In genomic region chrX:16114640-16115039, GRCh38 we compare ENCODE assay signal across 15 cellular contexts. TPM values are rescaled to one million over a fixed set of nuclear protein-coding genes. Genes with fewer than 3 reads are reported as not detected.
DNase-seq lines count a peak whose midpoint lies in the region; ATAC-seq and TF ChIP-seq lines count a peak whose summit lies in the region.
"Had no signal": no experiment of that assay in that cellular context is flagged by ENCODE, and none has a peak within 500 bp of the region (broad histone marks: within the 10 kb centered on the region; RNA-seq: fewer than 3 reads in every experiment).

No MANE protein-coding gene starts in this region.

- 70 to 80% (median 72%) methylated on average over 4 of the region's 4 CpGs for WGBS in adrenal gland, 4 donors

- peak overlapping the region; percentile 14; the same call in 1 of the 2 replicates for H3K4me2 ChIP-seq in OCI-LY3 (ENCODE audit: low read length)
- H3K4me2 ChIP-seq: A549 had no signal

- no peak overlapping the region for H2AFZ ChIP-seq in OCI-LY3 (ENCODE audit: low read depth, low read length)

- ATAC-seq in HG02571 (IDR thresholded peaks at IDR 0.05; ENCODE audit: unreplicated experiment): no peak
- ATAC-seq: A549; foreskin keratinocyte; natural killer cell treated with Interleukin-12 subunit alpha and Interleukin-12 subunit beta and Interleukin-15 and Interleukin-18, amount 100 ng/mL, for 72 hours had no signal

- no peaks in the 10 kb centered on the region for H3K9me3 ChIP-seq in left ventricle myocardium inferior (replicated peaks)
- peaks cover 11% of the 10 kb centered on the region for H3K9me3 ChIP-seq in OCI-LY3 (ENCODE audit: insufficient read depth, low read length)
- H3K9me3 ChIP-seq in adrenal gland (replicated peaks in 1 of 3): no peaks in the 10 kb centered on the region
- H3K9me3 ChIP-seq: A549, transverse colon had no signal

- H3K4me1 ChIP-seq in left ventricle myocardium inferior (no peaks in the 10 kb centered on the region), OCI-LY3 (ENCODE audit: low read length) (peaks cover 24% of the 10 kb centered on the region), adrenal gland (replicated peaks in 1 of 2) (no peaks in the 10 kb centered on the region)
- H3K4me1 ChIP-seq: A549, foreskin keratinocyte, transverse colon had no signal

- no peaks in the 10 kb centered on the region for H4K20me1 ChIP-seq in OCI-LY3 (ENCODE audit: insufficient read depth, low read length)

- H3K79me2 ChIP-seq in OCI-LY3 (ENCODE audit: low read length): no peaks in the 10 kb centered on the region

- H3K27ac ChIP-seq in left ventricle myocardium inferior (replicated peaks) (peak overlapping the region; percentile 8), OCI-LY3 (ENCODE audit: low read length) (no peak overlapping the region), adrenal gland (no peak overlapping the region)
- H3K27ac ChIP-seq: A549, foreskin keratinocyte, transverse colon had no signal

- no peaks in the 10 kb centered on the region for H3K36me3 ChIP-seq in left ventricle myocardium inferior
- H3K36me3 ChIP-seq in OCI-LY3 (replicated peaks; ENCODE audit: low read depth, low read length): peaks cover 9% of the 10 kb centered on the region
- no peaks in the 10 kb centered on the region for H3K36me3 ChIP-seq in adrenal gland (replicated peaks in 1 of 2)
- H3K36me3 ChIP-seq: transverse colon had no signal

- TF ChIP-seq CTCF in left ventricle myocardium inferior (IDR thresholded peaks at IDR 0.05; ENCODE audit: borderline replicate concordance) (no peak), OCI-LY3 (IDR thresholded peaks at IDR 0.05; ENCODE audit: low read depth, low read length) (no peak), adrenal gland (IDR thresholded peaks at IDR 0.05) (no peak)

- TF ChIP-seq POLR2A in adrenal gland (IDR thresholded peaks at IDR 0.05): no peak

- H3K27me3 ChIP-seq in left ventricle myocardium inferior (ENCODE audit: low read depth) (no peaks in the 10 kb centered on the region), OCI-LY3 (ENCODE audit: low read depth, low read length) (no peaks in the 10 kb centered on the region), adrenal gland (peaks cover 7% of the 10 kb centered on the region)
- H3K27me3 ChIP-seq: foreskin keratinocyte, transverse colon had no signal

- intact Hi-C loops in left ventricle myocardium inferior (cut with micrococcal nuclease) (no loop called here), cardiac septum (cut with DNase I) (no loop called here), adrenal gland (cut with DNase I) (no loop called here)

- no peak overlapping the region for H3K9ac ChIP-seq in OCI-LY3 (ENCODE audit: low read length)

- DNase-seq in left ventricle myocardium inferior (no peak), cardiac septum (ENCODE audit: low spot score) (no peak), fibroblast of gingiva (ENCODE audit: low read depth) (peak; percentile 86), NOMO-1 treated with DMSO at 0.1 percent for 48 hours (lab: John Stamatoyannopoulos, UW; ENCODE audit: unreplicated experiment) (no peak), adrenal gland (no peak), RPMI8226 (no peak)
- DNase-seq: foreskin keratinocyte, NCI-H1694 treated with DMSO at 0.1 percent for 48 hours, transverse colon had no signal

- H3K4me3 ChIP-seq in left ventricle myocardium inferior (no peak overlapping the region), OCI-LY3 (ENCODE audit: low read length) (no peak overlapping the region), adrenal gland (no peak overlapping the region)
- H3K4me3 ChIP-seq: A549, transverse colon had no signal

RNA-seq across cellular contexts. Expression of gene GRPR, which starts 8.7 kb away (rescaled TPM):
- total RNA-seq in left ventricle myocardium inferior (0.30 TPM), cardiac septum (0.32 TPM), adrenal gland (under 1 TPM in 5 of 8 donors, not detected in 3; 0.11 to 0.85 (median 0.27) TPM)
- polyA plus RNA-seq in adrenal gland: under 1 TPM in 2 of 3 donors, not detected in 1; 0.07 to 0.15 TPM
- polyA plus RNA-seq: foreskin keratinocyte had no signal

RNA-seq across cellular contexts. Expression of gene MAGEB17, which starts 52.6 kb away (rescaled TPM):
- not detected for total RNA-seq in left ventricle myocardium inferior
- 0.30 TPM for total RNA-seq in cardiac septum
- total RNA-seq in adrenal gland: not detected
- polyA plus RNA-seq in adrenal gland: under 1 TPM in 2 of 3 donors, not detected in 1; 0.07 to 0.32 TPM
- total RNA-seq: foreskin keratinocyte; natural killer cell treated with Interleukin-12 subunit alpha and Interleukin-12 subunit beta and Interleukin-15 and Interleukin-18, amount 100 ng/mL, for 72 hours had no signal
- polyA plus RNA-seq: A549, foreskin keratinocyte, keratinocyte, small intestine had no signal
